ENCODE assay signal across 5 cellular contexts in the genomic region with DNA sequence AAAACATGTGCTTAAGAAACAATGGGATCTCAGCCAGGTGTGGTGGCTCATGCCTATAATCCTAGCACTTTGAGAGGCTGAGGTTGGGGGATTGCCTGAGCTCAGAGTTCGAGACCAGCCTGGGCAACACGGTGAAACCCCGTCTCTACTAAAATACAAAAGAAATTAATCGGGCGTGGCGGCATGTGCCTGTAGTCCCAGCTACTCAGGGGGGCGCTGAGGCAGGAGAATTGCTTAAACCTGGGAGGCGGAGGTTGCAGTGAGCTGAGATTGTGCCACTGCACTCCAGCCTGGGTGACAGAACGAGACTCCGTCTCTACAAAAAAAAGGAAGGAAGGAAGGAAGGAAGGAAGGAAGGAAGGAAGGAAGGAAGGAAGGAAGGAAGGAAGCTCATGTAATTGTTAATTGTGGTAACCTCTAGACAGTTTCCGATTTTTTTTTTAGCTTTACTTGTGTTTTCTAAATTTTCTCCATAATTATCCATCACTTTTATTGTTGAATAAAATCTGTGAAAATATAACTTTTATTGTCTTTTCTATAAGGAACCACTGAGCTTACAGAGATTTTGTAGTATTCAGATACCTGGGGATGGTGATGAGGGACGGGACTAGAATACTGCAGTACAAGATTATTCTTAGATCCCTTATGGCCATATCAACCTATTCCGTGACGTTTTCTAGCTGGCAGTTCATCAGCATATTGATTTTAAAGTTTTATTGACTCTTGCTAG.
"Had no signal": no experiment of that assay in that cellular context is flagged by ENCODE, and none has a peak within 500 bp of the region (broad histone marks: within the 10 kb centered on the region; RNA-seq: fewer than 3 reads in every experiment).

No MANE protein-coding gene starts in this region.

- ATAC-seq: HepG2, K562 had no signal

- H3K4me3 ChIP-seq: K562 had no signal

- H3K27ac ChIP-seq: HL-60 had no signal

- DNase-seq: IMR-90, KBM-7 had no signal
